In genomic region chr15:67506775-67507747, GRCh38 we compare ENCODE assay signal across 2 cellular contexts.
TF ChIP-seq lines count a peak whose summit lies in the region.

No MANE protein-coding gene starts in this region.

TF ChIP-seq in GM12878, 131 proteins besides CTCF, POLR2A, EP300 and RAD21:
- no peak for TF ChIP-seq CHD2 (IDR thresholded peaks at IDR 0.05; ENCODE audit: borderline replicate concordance, low read depth, low read length)
- no peak for TF ChIP-seq ATF3 (IDR thresholded peaks at IDR 0.05; ENCODE audit: borderline replicate concordance, extremely low read depth, low read depth, low read length)
- no peak for TF ChIP-seq RELA (IDR thresholded peaks at IDR 0.05; ENCODE audit: borderline replicate concordance, partially characterized antibody)
- TF ChIP-seq CHD1 (IDR thresholded peaks at IDR 0.05; ENCODE audit: low read depth, low read length) = no peak
- no peak for TF ChIP-seq HDAC6 (IDR thresholded peaks at IDR 0.05; ENCODE audit: unreplicated experiment)
- TF ChIP-seq JUNB (IDR thresholded peaks at IDR 0.05) = no peak
- TF ChIP-seq SPI1 (IDR thresholded peaks at IDR 0.05; ENCODE audit: borderline replicate concordance, insufficient read depth, low read depth, low read length) = peak; percentile 62; the same call in 1 of the 2 replicates
- TF ChIP-seq CEBPB (IDR thresholded peaks at IDR 0.05; ENCODE audit: borderline replicate concordance in 1 of 2, low read depth in 2 of 2, low read length in 2 of 2) = no peak
TF ChIP-seq in GM12878: peak in this region for 1.

TF ChIP-seq in HepG2, 621 proteins besides CTCF, POLR2A, EP300 and RAD21:
- no peak for TF ChIP-seq BORCS8-MEF2B (CRISPR knock-in tag; IDR thresholded peaks at IDR 0.05)
- no peak for TF ChIP-seq ZNF460 (CRISPR knock-in tag; IDR thresholded peaks at IDR 0.05; ENCODE audit: borderline replicate concordance)
- no peak for TF ChIP-seq ZNF550 (CRISPR knock-in tag; IDR thresholded peaks at IDR 0.05; ENCODE audit: borderline replicate concordance)
- no peak for TF ChIP-seq EHMT2 (IDR thresholded peaks at IDR 0.05; ENCODE audit: borderline replicate concordance, low read depth, low read length)
- TF ChIP-seq CEBPB (IDR thresholded peaks at IDR 0.05; ENCODE audit: borderline replicate concordance, low read depth, low read length) = peak; percentile 74
- TF ChIP-seq ATF4 (CRISPR knock-in tag; IDR thresholded peaks at IDR 0.05) = peak in 1 of 2 experiments; percentile 68; a peak in 2 of 4 replicates
- no peak for TF ChIP-seq LRRFIP1 (CRISPR knock-in tag; conservative IDR thresholded peaks at IDR 0.05)
- no peak for TF ChIP-seq ZNF556 (CRISPR knock-in tag; IDR thresholded peaks at IDR 0.05; ENCODE audit: borderline replicate concordance)
